10 cellular contexts compared by ENCODE assay signal in genomic region chr5:31640024-31640423, GRCh38. TPM values are rescaled to one million over a fixed set of nuclear protein-coding genes. Genes with fewer than 3 reads are reported as not detected.
A peak's percentile ranks its signal among the peaks of the same experiment; 100 is the strongest.
DNase-seq lines count a peak whose midpoint lies in the region; ATAC-seq and TF ChIP-seq lines count a peak whose summit lies in the region.
"Had no signal": no experiment of that assay in that cellular context is flagged by ENCODE, and none has a peak within 500 bp of the region (broad histone marks: within the 10 kb centered on the region; RNA-seq: fewer than 3 reads in every experiment).

No MANE protein-coding gene starts in this region.

- no peaks in the 10 kb centered on the region for H3K9me2 ChIP-seq in neural cell (ENCODE audit: insufficient read depth, low read length)

- TF ChIP-seq EP300 in esophagus muscularis mucosa (IDR thresholded peaks at IDR 0.05) (no peak), neural cell (conservative IDR thresholded peaks at IDR 0.05; ENCODE audit: poor library complexity, severe bottlenecking) (no peak)

- H3K27ac ChIP-seq in CD4-positive, alpha-beta T cell (ENCODE audit: low read depth, low read length) = no peak overlapping the region
- no peak overlapping the region for H3K27ac ChIP-seq in esophagus muscularis mucosa (replicated peaks in 1 of 4)
- no peak overlapping the region for H3K27ac ChIP-seq in neural cell (ENCODE audit: low read length)

- peak overlapping the region; percentile 63 to 74 (median 66) for H3K4me3 ChIP-seq in esophagus muscularis mucosa
- peak overlapping the region; percentile 92 for H3K4me3 ChIP-seq in neural cell (ENCODE audit: low read length)

- TF ChIP-seq RAD21 in neural cell (conservative IDR thresholded peaks at IDR 0.05) = no peak

- no peaks in the 10 kb centered on the region for H3F3A ChIP-seq in neural cell (ENCODE audit: insufficient read depth, low read length, poor library complexity, severe bottlenecking)

- no peak for ATAC-seq in CD4-positive, alpha-beta T cell (ENCODE audit: poor library complexity)
- no peak for ATAC-seq in GM18870 (IDR thresholded peaks at IDR 0.05; ENCODE audit: unreplicated experiment)

- H3K9me3 ChIP-seq in CD4-positive, alpha-beta T cell (ENCODE audit: control insufficient read depth, low read length) = no peaks in the 10 kb centered on the region
- H3K9me3 ChIP-seq in esophagus muscularis mucosa (no peaks in the 10 kb centered on the region), neural cell (ENCODE audit: low read length) (no peaks in the 10 kb centered on the region)

- no peaks in the 10 kb centered on the region for H4K20me1 ChIP-seq in neural cell (ENCODE audit: insufficient read depth)

- no peaks in the 10 kb centered on the region for H3K79me2 ChIP-seq in neural cell (replicated peaks; ENCODE audit: insufficient read depth, low read length)

- H2AFZ ChIP-seq in neural cell (ENCODE audit: low read depth, low read length) = no peak overlapping the region

- H3K36me3 ChIP-seq in esophagus muscularis mucosa (no peaks in the 10 kb centered on the region), neural cell (ENCODE audit: insufficient read depth, low read length) (no peaks in the 10 kb centered on the region)

- whole genome bisulfite sequencing in esophagus muscularis mucosa = 71% methylated on average over 8 of the region's 9 CpGs

- no peak for TF ChIP-seq POLR2A in esophagus muscularis mucosa (IDR thresholded peaks at IDR 0.05; ENCODE audit: low read depth)

- H3K27ac Mint-ChIP-seq in CD4-positive, alpha-beta T cell = peak overlapping the region; percentile 46
- no peak overlapping the region for H3K27ac Mint-ChIP-seq in IgD-negative memory B cell

- POLR2A ChIA-PET in CD4-positive, alpha-beta T cell (lab: Charles Lee) = no interaction called here
- POLR2A ChIA-PET in GM10248 (lab: Yijun Ruan, JAX) = no interaction called here

- no peak for TF ChIP-seq CTCF in CD4-positive, alpha-beta T cell (IDR thresholded peaks at IDR 0.05)
- TF ChIP-seq CTCF in esophagus muscularis mucosa (IDR thresholded peaks at IDR 0.05) (no peak), neural cell (IDR thresholded peaks at IDR 0.05; ENCODE audit: poor library complexity, severe bottlenecking) (no peak), GM10248 (IDR thresholded peaks at IDR 0.05; ENCODE audit: control extremely low read depth, extremely low read depth, low read depth, missing control alignments) (no peak)

- H3K36me3 Mint-ChIP-seq in CD4-positive, alpha-beta T cell (ENCODE audit: low read depth) = no peaks in the 10 kb centered on the region
- no peaks in the 10 kb centered on the region for H3K36me3 Mint-ChIP-seq in IgD-negative memory B cell

- no peaks in the 10 kb centered on the region for H3K27me3 Mint-ChIP-seq in CD4-positive, alpha-beta T cell
- peaks cover 19% of the 10 kb centered on the region for H3K27me3 Mint-ChIP-seq in IgD-negative memory B cell

- H3K9ac ChIP-seq in neural cell (ENCODE audit: low read length) = peak overlapping the region; percentile 73

- CTCF ChIA-PET in CD4-positive, alpha-beta T cell (lab: Charles Lee) = no interaction called here
- CTCF ChIA-PET in GM10248 (lab: Yijun Ruan, JAX) = interaction anchor here (0.9 to 1.0 kb wide), 2 partner anchors 11 to 154 kb away, joined by 3 to 4 read pairs; no protein-coding TSS in a partner anchor

- H3K4me2 ChIP-seq in neural cell (ENCODE audit: low read length) = peak overlapping the region; percentile 82

- intact Hi-C loops in CD4-positive, alpha-beta T cell (cut with DNase I, micrococcal nuclease) = no loop called here
- intact Hi-C loops in esophagus muscularis mucosa (cut with DNase I) = no loop called here

- no peak for DNase-seq in CD4-positive, alpha-beta T cell
- DNase-seq in esophagus muscularis mucosa (ENCODE audit: extremely low spot score) = no peak
- no peak for DNase-seq in GM10248 (ENCODE audit: extremely low spot score)
- DNase-seq in HuH-7 (ENCODE audit: low spot score) = no peak
- no peak for DNase-seq in SW 1271 (lab: John Stamatoyannopoulos, UW)
- DNase-seq: Karpas-422, NCI-H446 treated with DMSO at 0.1 percent for 48 hours had no signal

- H3K4me1 ChIP-seq in esophagus muscularis mucosa = peaks cover 14 to 22% (median 19%) of the 10 kb centered on the region in 4 donors

- H3K9me3 Mint-ChIP-seq in CD4-positive, alpha-beta T cell = no peaks in the 10 kb centered on the region
- no peaks in the 10 kb centered on the region for H3K9me3 Mint-ChIP-seq in IgD-negative memory B cell

- H3K27me3 ChIP-seq in CD4-positive, alpha-beta T cell (ENCODE audit: control insufficient read depth, insufficient read depth, low read length) = peaks cover 11% of the 10 kb centered on the region
- H3K27me3 ChIP-seq in esophagus muscularis mucosa (peaks cover 0 to 5% (median 0%) of the 10 kb centered on the region in 4 donors), neural cell (ENCODE audit: insufficient read depth, low read depth, low read length) (peaks cover 20% of the 10 kb centered on the region)

- H3K4me1 Mint-ChIP-seq in CD4-positive, alpha-beta T cell (ENCODE audit: low read depth) = peaks cover 17% of the 10 kb centered on the region
- peaks cover 0 to 7% (median 2%) of the 10 kb centered on the region in 3 donors for H3K4me1 Mint-ChIP-seq in IgD-negative memory B cell

- H3K4me3 Mint-ChIP-seq in CD4-positive, alpha-beta T cell = no peak overlapping the region
- H3K4me3 Mint-ChIP-seq in IgD-negative memory B cell = peak overlapping the region in 3 of 4 donors; percentile 70 to 88 (median 74)

TF ChIP-seq in neural cell, 6 proteins besides CTCF, POLR2A, EP300 and RAD21:
- TF ChIP-seq REST (IDR thresholded peaks at IDR 0.05; ENCODE audit: borderline replicate concordance) (no peak), SMC3 (conservative IDR thresholded peaks at IDR 0.05; ENCODE audit: poor library complexity) (no peak), MXI1 (conservative IDR thresholded peaks at IDR 0.05; ENCODE audit: poor library complexity, severe bottlenecking) (no peak), TAF1 (IDR thresholded peaks at IDR 0.05; ENCODE audit: low read depth) (no peak), POLR2AphosphoS5 (IDR thresholded peaks at IDR 0.05) (no peak)

RNA-seq across cellular contexts. Expression of gene PDZD2, which starts 1.1 kb away (rescaled TPM):
- total RNA-seq in CD4-positive, alpha-beta T cell = 1 to 10 TPM; 1.3 to 1.8 TPM
- 0.16 TPM for polyA plus RNA-seq in IgD-negative memory B cell
- 10 to 100 TPM; 10.2 to 15.0 (median 12.2) TPM for total RNA-seq in esophagus muscularis mucosa
- polyA plus RNA-seq in neural cell = 3.1 and 4.0 TPM in 2 replicates
- 6.3 and 9.7 TPM in 2 replicates for polyA minus RNA-seq in neural cell

Comparison
In these comparisons a context has a peak if more than half of its experiments do, and no peak if none do; other contexts are left out.
1. RNA of gene PDZD2, which starts 1.1 kb away (total RNA-seq): 10.2 to 15.0 TPM in esophagus muscularis mucosa; 1.3 to 1.8 TPM in CD4-positive, alpha-beta T cell; every median in the first group is over 4 times any median in the second.